22 cellular contexts compared by ENCODE assay signal in the genomic region with DNA sequence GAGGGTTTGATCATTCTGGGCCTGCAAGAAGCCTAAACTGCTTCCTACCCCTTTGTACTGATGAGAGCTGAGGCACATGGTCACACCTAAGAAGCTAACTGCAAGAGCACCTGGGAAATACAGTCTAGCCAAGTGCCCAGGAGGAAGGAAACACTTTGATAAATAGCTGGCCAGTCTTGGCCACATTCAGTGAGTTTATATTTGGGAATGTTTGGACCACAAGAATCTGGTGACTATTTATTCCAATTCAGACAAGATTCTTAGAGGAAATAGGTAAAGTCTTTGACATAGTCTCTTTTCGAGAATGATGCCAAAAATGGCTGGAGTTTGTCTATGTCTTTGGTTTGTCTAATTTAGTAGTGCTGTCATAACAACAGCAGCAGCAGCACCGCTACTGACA.
"Had no signal": no experiment of that assay in that cellular context is flagged by ENCODE, and none has a peak within 500 bp of the region (broad histone marks: within the 10 kb centered on the region; RNA-seq: fewer than 3 reads in every experiment).

No MANE protein-coding gene starts in this region.

- H3K4me1 Mint-ChIP-seq: activated naive CD8-positive, alpha-beta T cell treated with anti-CD3 and anti-CD28 coated beads, Interleukin-2, amount 10 ng/mL, durations not matched to agents 7 days and 5 days had no signal

- H3K36me3 Mint-ChIP-seq: activated naive CD8-positive, alpha-beta T cell treated with anti-CD3 and anti-CD28 coated beads, Interleukin-2, amount 10 ng/mL, durations not matched to agents 7 days and 5 days had no signal

- H3K27me3 ChIP-seq: adrenal gland, Peyer's patch had no signal

- H3K4me1 ChIP-seq: adrenal gland, Peyer's patch had no signal

- H3K4me3 Mint-ChIP-seq: activated CD8-positive, alpha-beta T cell treated with anti-CD3 and anti-CD28 coated beads for 36 hours; activated naive CD8-positive, alpha-beta T cell treated with anti-CD3 and anti-CD28 coated beads, Interleukin-2, amount 10 ng/mL, durations not matched to agents 7 days and 5 days; activated T-cell treated with anti-CD3 and anti-CD28 coated beads, Interleukin-2, amount 50 U/mL, for 72 hours had no signal

- H3K27ac Mint-ChIP-seq: activated CD8-positive, alpha-beta T cell treated with anti-CD3 and anti-CD28 coated beads for 36 hours; activated naive CD8-positive, alpha-beta T cell treated with anti-CD3 and anti-CD28 coated beads, Interleukin-2, amount 10 ng/mL, durations not matched to agents 7 days and 5 days; activated T-cell treated with anti-CD3 and anti-CD28 coated beads, Interleukin-2, amount 50 U/mL, for 72 hours; activated T-helper 2 cell treated with anti-CD3 and anti-CD28 coated beads, Interferon-gamma antibody, Interleukin-2, Interleukin-4, amounts not matched to agents 10 μg/mL and 5 μg/mL and 100 μg/mL, durations not matched to agents 14 hours and 24 hours and 36 hours had no signal

- DNase-seq: activated CD4-positive, alpha-beta T cell treated with anti-CD3 and anti-CD28 coated beads for 4 hours; activated CD8-positive, alpha-beta memory T cell treated with anti-CD3 and anti-CD28 coated beads, Interleukin-2, amount 50 U/mL, for 4 hours; activated CD8-positive, alpha-beta T cell treated with anti-CD3 and anti-CD28 coated beads for 36 hours; activated gamma-delta T cell treated with Interleukin-2 at 50 U/mL for 16 hours; activated naive CD4-positive, alpha-beta T cell treated with anti-CD3 and anti-CD28 coated beads, Interleukin-2, amount 50 U/mL, for 16 hours; activated naive CD8-positive, alpha-beta T cell treated with anti-CD3 and anti-CD28 coated beads, Interleukin-2, amount 10 ng/mL, durations not matched to agents 7 days and 5 days; activated T-cell treated with anti-CD3 and anti-CD28 coated beads, Interleukin-2, amount 50 U/mL, for 72 hours; adrenal gland; aorta; cerebellar nuclear complex; NCI-H1105 treated with DMSO at 0.1 percent for 48 hours; NCI-H1436 treated with DMSO at 0.1 percent for 48 hours; NCI-H187; NCI-H2081 treated with DMSO at 0.1 percent for 48 hours; NCI-H446; NCI-H524; Peyer's patch; T-helper 1 cell; WERI-Rb-1 had no signal

- H3K9me3 ChIP-seq: adrenal gland, Peyer's patch had no signal

- ATAC-seq: activated CD4-positive, CD25-positive, alpha-beta regulatory T cell treated with anti-CD3 and anti-CD28 coated beads, Interleukin-2, amount 50 U/mL, for 24 hours; activated CD8-positive, alpha-beta T cell treated with anti-CD3 and anti-CD28 coated beads for 36 hours; activated T-cell treated with anti-CD3 and anti-CD28 coated beads, Interleukin-2, amount 50 U/mL, for 72 hours had no signal

- H3K4me3 ChIP-seq: adrenal gland, Peyer's patch, SK-N-MC had no signal

- H3K9me3 Mint-ChIP-seq: activated CD8-positive, alpha-beta T cell treated with anti-CD3 and anti-CD28 coated beads for 36 hours; activated naive CD8-positive, alpha-beta T cell treated with anti-CD3 and anti-CD28 coated beads, Interleukin-2, amount 10 ng/mL, durations not matched to agents 7 days and 5 days; activated T-cell treated with anti-CD3 and anti-CD28 coated beads, Interleukin-2, amount 50 U/mL, for 72 hours; activated T-helper 2 cell treated with anti-CD3 and anti-CD28 coated beads, Interferon-gamma antibody, Interleukin-2, Interleukin-4, amounts not matched to agents 10 μg/mL and 5 μg/mL and 100 μg/mL, durations not matched to agents 14 hours and 24 hours and 36 hours had no signal

- H3K36me3 ChIP-seq: adrenal gland, Peyer's patch, WERI-Rb-1 had no signal

- H3K27ac ChIP-seq: adrenal gland, Peyer's patch, SK-N-MC, WERI-Rb-1 had no signal
